In the genomic region with DNA sequence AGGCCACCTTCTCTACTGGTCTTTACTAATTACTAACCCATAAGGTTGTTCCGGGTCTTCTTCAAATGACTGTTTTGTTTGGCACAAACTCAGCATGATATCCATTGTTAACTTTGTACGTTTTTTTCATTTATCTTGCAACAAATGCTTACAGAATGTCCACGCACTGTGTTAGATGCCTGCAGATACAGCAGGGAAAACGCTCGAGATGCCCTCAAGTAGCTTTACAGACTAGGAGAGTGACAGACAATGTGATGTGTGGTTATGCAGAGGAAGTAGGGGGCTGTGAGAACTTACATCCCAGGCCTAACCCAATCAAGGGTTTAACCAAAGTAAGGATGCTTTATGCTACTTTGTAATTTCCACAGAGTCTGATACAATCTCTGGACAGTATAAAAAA, we compare ENCODE assay signal across 8 cellular contexts. TPM values are rescaled to one million over a fixed set of nuclear protein-coding genes. Genes with fewer than 3 reads are reported as not detected.
DNase-seq lines count a peak whose midpoint lies in the region; ATAC-seq and TF ChIP-seq lines count a peak whose summit lies in the region.

No MANE protein-coding gene starts in this region.

- peak overlapping the region; percentile 99 for H3K9ac ChIP-seq in NT2/D1 (ENCODE audit: insufficient read length, low read depth)
- no peak overlapping the region for H3K9ac ChIP-seq in parathyroid adenoma

- peak overlapping the region; percentile 94 for H3K4me3 Mint-ChIP-seq in GM23338
- peak overlapping the region; percentile 88 for H3K4me3 Mint-ChIP-seq in effector memory CD8-positive, alpha-beta T cell

- peaks cover 6% of the 10 kb centered on the region; the same call in 2 of the 3 replicates for H3K4me1 Mint-ChIP-seq in GM23338
- H3K4me1 Mint-ChIP-seq in effector memory CD8-positive, alpha-beta T cell (ENCODE audit: low read depth in 2 of 2), result peaks cover 6 to 9% of the 10 kb centered on the region in 2 donors

- peak overlapping the region; percentile 89 for H3K4me3 ChIP-seq in GM23338
- peak overlapping the region; percentile 95 for H3K4me3 ChIP-seq in NT2/D1 (ENCODE audit: insufficient read length, low read depth)
- H3K4me3 ChIP-seq in parathyroid adenoma (ENCODE audit: low read depth, low read length), result peak overlapping the region; percentile 93

- peak overlapping the region; percentile 95 for H3K27ac Mint-ChIP-seq in GM23338
- peak overlapping the region; percentile 91 to 94 for H3K27ac Mint-ChIP-seq in effector memory CD8-positive, alpha-beta T cell

- H3K4me1 ChIP-seq in GM23338 (ENCODE audit: insufficient read depth) (peaks cover 14% of the 10 kb centered on the region; the same call in 1 of the 2 replicates), NT2/D1 (ENCODE audit: insufficient read depth, insufficient read length) (peaks cover 2% of the 10 kb centered on the region), parathyroid adenoma (no peaks in the 10 kb centered on the region)

- H4K20me1 ChIP-seq in GM23338 (replicated peaks; ENCODE audit: insufficient read depth), result no peaks in the 10 kb centered on the region; the same call in 1 of the 2 replicates

- H3K79me2 ChIP-seq in GM23338 (replicated peaks; ENCODE audit: insufficient read depth) (peaks cover 24% of the 10 kb centered on the region), parathyroid adenoma (peaks cover 5% of the 10 kb centered on the region)

- peaks cover 27% of the 10 kb centered on the region for H3K36me3 Mint-ChIP-seq in GM23338 (ENCODE audit: low read depth)
- H3K36me3 Mint-ChIP-seq in effector memory CD8-positive, alpha-beta T cell (ENCODE audit: insufficient read depth), result peaks cover 13% of the 10 kb centered on the region

- peaks cover 7% of the 10 kb centered on the region for H3F3A ChIP-seq in GM23338 (replicated peaks; ENCODE audit: low read depth)

- H3K36me3 ChIP-seq in GM23338 (ENCODE audit: insufficient read depth) (peaks cover 23% of the 10 kb centered on the region; the same call in 1 of the 2 replicates), NT2/D1 (ENCODE audit: insufficient read depth, insufficient read length, low read length) (peaks cover 31% of the 10 kb centered on the region), parathyroid adenoma (ENCODE audit: control insufficient read depth, insufficient read depth, low read length) (no peaks in the 10 kb centered on the region)

- H2AFZ ChIP-seq in GM23338 (no peak overlapping the region), parathyroid adenoma (peak overlapping the region; percentile 100)

- H3K4me2 ChIP-seq in GM23338 (peak overlapping the region; percentile 99), parathyroid adenoma (ENCODE audit: low read length) (peak overlapping the region; percentile 79)

- peak; percentile 17 for ATAC-seq in GM23338
- ATAC-seq in effector memory CD8-positive, alpha-beta T cell (replicated peaks), result peak; percentile 35
- no peak for ATAC-seq in GM18517 (IDR thresholded peaks at IDR 0.05; ENCODE audit: unreplicated experiment)

- H3K27ac ChIP-seq in GM23338 (ENCODE audit: low read depth) (no peak overlapping the region; the same call in 1 of the 2 replicates), parathyroid adenoma (peak overlapping the region; percentile 94)

- H3K9me3 ChIP-seq in NT2/D1 (ENCODE audit: insufficient read depth, low read length) (peaks cover 5% of the 10 kb centered on the region; the same call in 1 of the 2 replicates), parathyroid adenoma (ENCODE audit: control insufficient read depth, low read length) (no peaks in the 10 kb centered on the region)

- no peaks in the 10 kb centered on the region for H3K27me3 ChIP-seq in GM23338 (ENCODE audit: insufficient read depth)
- H3K27me3 ChIP-seq in NT2/D1 (ENCODE audit: insufficient read depth, insufficient read length), result no peaks in the 10 kb centered on the region
- H3K27me3 ChIP-seq in parathyroid adenoma (ENCODE audit: control insufficient read depth, insufficient read depth, low read length), result no peaks in the 10 kb centered on the region

- no peak for DNase-seq in GM23338 (ENCODE audit: low spot score)
- no peak for DNase-seq in NT2/D1 (ENCODE audit: low read depth, low spot score)
- no peak for DNase-seq in effector memory CD8-positive, alpha-beta T cell
- DNase-seq in activated gamma-delta T cell treated with Interleukin-2 at 50 U/mL for 16 hours, result no peak
- no peak for DNase-seq in NCI-H187 (lab: John Stamatoyannopoulos, UW)
- DNase-seq in NCI-H1930 (lab: John Stamatoyannopoulos, UW), result no peak

- TF ChIP-seq CTCF in GM23338 (conservative IDR thresholded peaks at IDR 0.05; ENCODE audit: low read depth in 2 of 2), result no peak
- TF ChIP-seq CTCF in parathyroid adenoma (IDR thresholded peaks at IDR 0.05), result no peak

- H3K9me2 ChIP-seq in GM23338 (ENCODE audit: insufficient read depth), result no peaks in the 10 kb centered on the region

- H3K9me3 Mint-ChIP-seq in GM23338, result no peaks in the 10 kb centered on the region
- H3K9me3 Mint-ChIP-seq in effector memory CD8-positive, alpha-beta T cell, result no peaks in the 10 kb centered on the region

- H3K27me3 Mint-ChIP-seq in GM23338 (ENCODE audit: insufficient read depth, low read depth, poor library complexity), result peaks cover 4% of the 10 kb centered on the region
- H3K27me3 Mint-ChIP-seq in effector memory CD8-positive, alpha-beta T cell, result no peaks in the 10 kb centered on the region

TF ChIP-seq in GM23338, 12 proteins besides CTCF, POLR2A, EP300 and RAD21 (continues in another document):
- TF ChIP-seq EZH2phosphoT487 (IDR thresholded peaks at IDR 0.05; ENCODE audit: unreplicated experiment), result no peak
- no peak for TF ChIP-seq CREB1 (CRISPR knock-in tag; IDR thresholded peaks at IDR 0.05; ENCODE audit: low read depth)
- TF ChIP-seq, protein P1, sequence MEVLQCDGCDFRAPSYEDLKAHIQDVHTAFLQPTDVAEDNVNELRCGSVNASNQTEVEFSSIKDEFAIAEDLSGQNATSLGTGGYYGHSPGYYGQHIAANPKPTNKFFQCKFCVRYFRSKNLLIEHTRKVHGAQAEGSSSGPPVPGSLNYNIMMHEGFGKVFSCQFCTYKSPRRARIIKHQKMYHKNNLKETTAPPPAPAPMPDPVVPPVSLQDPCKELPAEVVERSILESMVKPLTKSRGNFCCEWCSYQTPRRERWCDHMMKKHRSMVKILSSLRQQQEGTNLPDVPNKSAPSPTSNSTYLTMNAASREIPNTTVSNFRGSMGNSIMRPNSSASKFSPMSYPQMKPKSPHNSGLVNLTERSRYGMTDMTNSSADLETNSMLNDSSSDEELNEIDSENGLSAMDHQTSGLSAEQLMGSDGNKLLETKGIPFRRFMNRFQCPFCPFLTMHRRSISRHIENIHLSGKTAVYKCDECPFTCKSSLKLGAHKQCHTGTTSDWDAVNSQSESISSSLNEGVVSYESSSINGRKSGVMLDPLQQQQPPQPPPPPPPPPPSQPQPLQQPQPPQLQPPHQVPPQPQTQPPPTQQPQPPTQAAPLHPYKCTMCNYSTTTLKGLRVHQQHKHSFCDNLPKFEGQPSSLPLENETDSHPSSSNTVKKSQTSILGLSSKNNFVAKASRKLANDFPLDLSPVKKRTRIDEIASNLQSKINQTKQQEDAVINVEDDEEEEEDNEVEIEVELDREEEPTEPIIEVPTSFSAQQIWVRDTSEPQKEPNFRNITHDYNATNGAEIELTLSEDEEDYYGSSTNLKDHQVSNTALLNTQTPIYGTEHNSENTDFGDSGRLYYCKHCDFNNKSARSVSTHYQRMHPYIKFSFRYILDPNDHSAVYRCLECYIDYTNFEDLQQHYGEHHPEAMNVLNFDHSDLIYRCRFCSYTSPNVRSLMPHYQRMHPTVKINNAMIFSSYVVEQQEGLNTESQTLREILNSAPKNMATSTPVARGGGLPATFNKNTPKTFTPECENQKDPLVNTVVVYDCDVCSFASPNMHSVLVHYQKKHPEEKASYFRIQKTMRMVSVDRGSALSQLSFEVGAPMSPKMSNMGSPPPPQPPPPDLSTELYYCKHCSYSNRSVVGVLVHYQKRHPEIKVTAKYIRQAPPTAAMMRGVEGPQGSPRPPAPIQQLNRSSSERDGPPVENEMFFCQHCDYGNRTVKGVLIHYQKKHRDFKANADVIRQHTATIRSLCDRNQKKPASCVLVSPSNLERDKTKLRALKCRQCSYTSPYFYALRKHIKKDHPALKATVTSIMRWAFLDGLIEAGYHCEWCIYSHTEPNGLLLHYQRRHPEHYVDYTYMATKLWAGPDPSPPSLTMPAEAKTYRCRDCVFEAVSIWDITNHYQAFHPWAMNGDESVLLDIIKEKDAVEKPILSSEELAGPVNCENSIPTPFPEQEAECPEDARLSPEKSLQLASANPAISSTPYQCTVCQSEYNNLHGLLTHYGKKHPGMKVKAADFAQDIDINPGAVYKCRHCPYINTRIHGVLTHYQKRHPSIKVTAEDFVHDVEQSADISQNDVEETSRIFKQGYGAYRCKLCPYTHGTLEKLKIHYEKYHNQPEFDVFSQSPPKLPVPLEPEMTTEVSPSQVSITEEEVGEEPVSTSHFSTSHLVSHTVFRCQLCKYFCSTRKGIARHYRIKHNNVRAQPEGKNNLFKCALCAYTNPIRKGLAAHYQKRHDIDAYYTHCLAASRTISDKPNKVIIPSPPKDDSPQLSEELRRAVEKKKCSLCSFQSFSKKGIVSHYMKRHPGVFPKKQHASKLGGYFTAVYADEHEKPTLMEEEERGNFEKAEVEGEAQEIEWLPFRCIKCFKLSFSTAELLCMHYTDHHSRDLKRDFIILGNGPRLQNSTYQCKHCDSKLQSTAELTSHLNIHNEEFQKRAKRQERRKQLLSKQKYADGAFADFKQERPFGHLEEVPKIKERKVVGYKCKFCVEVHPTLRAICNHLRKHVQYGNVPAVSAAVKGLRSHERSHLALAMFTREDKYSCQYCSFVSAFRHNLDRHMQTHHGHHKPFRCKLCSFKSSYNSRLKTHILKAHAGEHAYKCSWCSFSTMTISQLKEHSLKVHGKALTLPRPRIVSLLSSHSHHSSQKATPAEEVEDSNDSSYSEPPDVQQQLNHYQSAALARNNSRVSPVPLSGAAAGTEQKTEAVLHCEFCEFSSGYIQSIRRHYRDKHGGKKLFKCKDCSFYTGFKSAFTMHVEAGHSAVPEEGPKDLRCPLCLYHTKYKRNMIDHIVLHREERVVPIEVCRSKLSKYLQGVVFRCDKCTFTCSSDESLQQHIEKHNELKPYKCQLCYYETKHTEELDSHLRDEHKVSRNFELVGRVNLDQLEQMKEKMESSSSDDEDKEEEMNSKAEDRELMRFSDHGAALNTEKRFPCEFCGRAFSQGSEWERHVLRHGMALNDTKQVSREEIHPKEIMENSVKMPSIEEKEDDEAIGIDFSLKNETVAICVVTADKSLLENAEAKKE (CRISPR knock-in tag; IDR thresholded peaks at IDR 0.05), result no peak

RNA-seq across cellular contexts. Expression of gene RFC4, which starts 0.9 kb away (rescaled TPM):
- total RNA-seq in GM23338 (2014; rRNA removed; shearing (Covaris generic)), result 107 and 109 TPM in 2 replicates
- polyA plus RNA-seq in GM23338 (2016; fragmentation: Nextera tagmentation; extraction: Ambion mirVana), result 60.3 and 73.3 TPM in 2 replicates

RNA-seq across cellular contexts. Expression of gene EIF4A2, which starts 23.9 kb away (rescaled TPM):
- total RNA-seq in GM23338 (2014; rRNA removed; shearing (Covaris generic)), result 666 and 697 TPM in 2 replicates
- 386 and 433 TPM in 2 replicates for polyA plus RNA-seq in GM23338 (2016; fragmentation: Nextera tagmentation; extraction: Ambion mirVana)

RNA-seq across cellular contexts. Expression of gene ADIPOQ, which starts 35.3 kb away (rescaled TPM):
- total RNA-seq in GM23338 (2014; rRNA removed; shearing (Covaris generic)), result not detected in 2 replicates
- not detected in 2 replicates for polyA plus RNA-seq in GM23338 (2016; fragmentation: Nextera tagmentation; extraction: Ambion mirVana)
